In the genomic region with DNA sequence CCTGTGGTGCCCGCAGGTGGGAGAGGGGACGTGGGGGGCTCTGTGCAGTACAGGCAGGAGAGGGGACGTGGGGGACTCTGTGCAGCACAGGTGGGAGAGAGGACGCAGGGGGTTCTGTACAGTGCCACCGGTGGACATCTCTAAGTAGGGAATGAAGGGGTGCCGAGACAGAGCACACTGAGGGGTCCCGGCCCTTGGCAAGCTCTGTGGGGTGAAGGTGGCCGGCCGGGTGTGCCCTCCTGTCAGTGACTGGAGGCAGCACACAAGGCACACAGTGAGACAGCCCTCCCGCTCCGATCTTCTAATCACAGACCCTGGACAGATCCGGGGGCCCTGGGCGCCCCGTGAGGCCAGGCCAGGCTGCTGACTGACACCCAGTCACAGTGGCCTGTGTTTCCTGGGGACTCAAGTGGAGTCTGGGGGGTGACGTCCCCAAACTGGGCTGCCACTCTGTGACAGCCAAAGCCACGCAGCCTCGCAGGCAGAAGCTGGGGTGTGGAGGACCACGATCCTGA, we compare ENCODE assay signal across 12 cellular contexts. TPM values are rescaled to one million over a fixed set of nuclear protein-coding genes. Genes with fewer than 3 reads are reported as not detected.
DNase-seq lines count a peak whose midpoint lies in the region; ATAC-seq and TF ChIP-seq lines count a peak whose summit lies in the region.
"Had no signal": no experiment of that assay in that cellular context is flagged by ENCODE, and none has a peak within 500 bp of the region (broad histone marks: within the 10 kb centered on the region; RNA-seq: fewer than 3 reads in every experiment).

No MANE protein-coding gene starts in this region.

- POLR2A ChIA-PET in naive thymus-derived CD8-positive, alpha-beta T cell (lab: Charles Lee) = interaction anchor here (1.3 to 5.5 kb wide), 4 partner anchors 10 to 81 kb away, joined by 6 to 33 read pairs (median 16); a partner anchor contains a TSS

- no peak overlapping the region for H3K4me2 ChIP-seq in mesendoderm (ENCODE audit: low read length)

- H3K4me1 Mint-ChIP-seq in stimulated activated naive CD8-positive, alpha-beta T cell treated with anti-CD3 and anti-CD28 coated beads, Interleukin-15, Interleukin-2, amounts not matched to agents 100 ng/mL and 50 ng/mL, for 24 hours (ENCODE audit: low read depth) = peaks cover 16% of the 10 kb centered on the region
- peaks cover 9% of the 10 kb centered on the region for H3K4me1 Mint-ChIP-seq in chondrocyte (ENCODE audit: low read depth)
- peaks cover 5 to 34% (median 26%) of the 10 kb centered on the region in 4 donors for H3K4me1 Mint-ChIP-seq in naive thymus-derived CD8-positive, alpha-beta T cell

- no peaks in the 10 kb centered on the region for H3K27me3 Mint-ChIP-seq in stimulated activated naive CD8-positive, alpha-beta T cell treated with anti-CD3 and anti-CD28 coated beads, Interleukin-15, Interleukin-2, amounts not matched to agents 100 ng/mL and 50 ng/mL, for 24 hours
- H3K27me3 Mint-ChIP-seq in chondrocyte (ENCODE audit: low read depth) = no peaks in the 10 kb centered on the region
- H3K27me3 Mint-ChIP-seq in naive thymus-derived CD8-positive, alpha-beta T cell = no peaks in the 10 kb centered on the region

- H3K18ac ChIP-seq in mesendoderm (ENCODE audit: low read length) = no peak overlapping the region

- H3K4ac ChIP-seq in mesendoderm (ENCODE audit: low read depth, low read length) = no peak overlapping the region

- peaks cover 9% of the 10 kb centered on the region for H3K4me1 ChIP-seq in mesendoderm (ENCODE audit: control insufficient read depth, low read depth, low read length)
- H3K4me1 ChIP-seq: SJCRH30 had no signal

- no peak overlapping the region for H2BK5ac ChIP-seq in mesendoderm (ENCODE audit: low read length)

- H3K4me3 ChIP-seq in mesendoderm (ENCODE audit: low read length) = no peak overlapping the region
- H3K4me3 ChIP-seq: SJCRH30 had no signal

- no peak for ATAC-seq in stimulated activated naive CD8-positive, alpha-beta T cell treated with anti-CD3 and anti-CD28 coated beads, Interleukin-15, Interleukin-2, amounts not matched to agents 100 U/mL and 50 U/mL, for 24 hours
- peak; percentile 20 to 29 for ATAC-seq in naive thymus-derived CD8-positive, alpha-beta T cell

- H3K36me3 ChIP-seq in mesendoderm (ENCODE audit: control insufficient read depth, insufficient read depth, low read length) = no peaks in the 10 kb centered on the region
- H3K36me3 ChIP-seq: brain microvascular endothelial cell, SJCRH30 had no signal

- H2BK15ac ChIP-seq in mesendoderm (replicated peaks; ENCODE audit: low read depth) = no peak overlapping the region

- H3K79me1 ChIP-seq in mesendoderm (ENCODE audit: low read length) = no peaks in the 10 kb centered on the region

- no peak for TF ChIP-seq CTCF in chondrocyte (IDR thresholded peaks at IDR 0.05)

- no peak overlapping the region for H3K27ac ChIP-seq in mesendoderm (ENCODE audit: low read depth, low read length)
- H3K27ac ChIP-seq: brain microvascular endothelial cell, C4-2B, SJCRH30 had no signal

- no peaks in the 10 kb centered on the region for H3K27me3 ChIP-seq in mesendoderm (ENCODE audit: insufficient read depth, low read length, poor library complexity)
- H3K27me3 ChIP-seq: brain microvascular endothelial cell, SJCRH30 had no signal

- no CpG with 5 or more reads among the region's 18 CpGs for WGBS in mesendoderm (ENCODE audit: extremely low coverage, insufficient coverage, low lambda C conversion rate)

- no peaks in the 10 kb centered on the region for H3K36me3 Mint-ChIP-seq in stimulated activated naive CD8-positive, alpha-beta T cell treated with anti-CD3 and anti-CD28 coated beads, Interleukin-15, Interleukin-2, amounts not matched to agents 100 ng/mL and 50 ng/mL, for 24 hours (ENCODE audit: low read depth)
- no peaks in the 10 kb centered on the region for H3K36me3 Mint-ChIP-seq in chondrocyte (ENCODE audit: low read depth)
- peaks cover 0 to 4% (median 0%) of the 10 kb centered on the region in 3 donors for H3K36me3 Mint-ChIP-seq in naive thymus-derived CD8-positive, alpha-beta T cell

- DNase-seq in stimulated activated naive CD8-positive, alpha-beta T cell treated with anti-CD3 and anti-CD28 coated beads, Interleukin-15, Interleukin-2, amounts not matched to agents 100 U/mL and 50 U/mL, for 24 hours = no peak
- peak; percentile 82 for DNase-seq in chondrocyte (ENCODE audit: low spot score)
- peak in 1 of 10 donors; percentile 44 for DNase-seq in naive thymus-derived CD8-positive, alpha-beta T cell
- no peak for DNase-seq in globus pallidus (ENCODE audit: low spot score)
- DNase-seq in NCI-H748 (lab: John Stamatoyannopoulos, UW; ENCODE audit: unreplicated experiment) = no peak
- no peak for DNase-seq in mesendoderm
- no peak for DNase-seq in NCI-H82 treated with DMSO at 0.1 percent for 48 hours (lab: John Stamatoyannopoulos, UW; ENCODE audit: unreplicated experiment)
- DNase-seq: brain microvascular endothelial cell, NCI-H526 treated with DMSO at 0.1 percent for 48 hours, SJCRH30 had no signal

- no peak overlapping the region for H2AK5ac ChIP-seq in mesendoderm (ENCODE audit: low read length)

- H3K79me2 ChIP-seq in mesendoderm (ENCODE audit: control insufficient read depth, insufficient read depth, low read length) = no peaks in the 10 kb centered on the region

- H3K4me3 Mint-ChIP-seq in stimulated activated naive CD8-positive, alpha-beta T cell treated with anti-CD3 and anti-CD28 coated beads, Interleukin-15, Interleukin-2, amounts not matched to agents 100 ng/mL and 50 ng/mL, for 24 hours = peak overlapping the region; percentile 30
- H3K4me3 Mint-ChIP-seq in chondrocyte (ENCODE audit: unreplicated experiment) = no peak overlapping the region
- peak overlapping the region; percentile 80 to 94 (median 88) for H3K4me3 Mint-ChIP-seq in naive thymus-derived CD8-positive, alpha-beta T cell

- no peak overlapping the region for H3K23ac ChIP-seq in mesendoderm (ENCODE audit: low read length)

- no peak overlapping the region for H3K56ac ChIP-seq in mesendoderm (ENCODE audit: low read length)

- H4K5ac ChIP-seq in mesendoderm (ENCODE audit: low read length) = no peak overlapping the region

- H2BK120ac ChIP-seq in mesendoderm (ENCODE audit: low read depth, low read length) = no peak overlapping the region

- H3K27ac Mint-ChIP-seq in stimulated activated naive CD8-positive, alpha-beta T cell treated with anti-CD3 and anti-CD28 coated beads, Interleukin-15, Interleukin-2, amounts not matched to agents 100 ng/mL and 50 ng/mL, for 24 hours = no peak overlapping the region
- H3K27ac Mint-ChIP-seq in chondrocyte (ENCODE audit: unreplicated experiment) = no peak overlapping the region
- peak overlapping the region; percentile 20 to 91 (median 74) for H3K27ac Mint-ChIP-seq in naive thymus-derived CD8-positive, alpha-beta T cell

- no peak overlapping the region for H4K8ac ChIP-seq in mesendoderm (ENCODE audit: low read depth, low read length)

- no peak overlapping the region for H3K9ac ChIP-seq in mesendoderm (ENCODE audit: low read length)

- H3K9me3 Mint-ChIP-seq in stimulated activated naive CD8-positive, alpha-beta T cell treated with anti-CD3 and anti-CD28 coated beads, Interleukin-15, Interleukin-2, amounts not matched to agents 100 ng/mL and 50 ng/mL, for 24 hours = no peaks in the 10 kb centered on the region
- H3K9me3 Mint-ChIP-seq in chondrocyte (ENCODE audit: low read depth) = no peaks in the 10 kb centered on the region
- no peaks in the 10 kb centered on the region for H3K9me3 Mint-ChIP-seq in naive thymus-derived CD8-positive, alpha-beta T cell

RNA-seq across cellular contexts. Expression of a gene that starts 11.2 kb away (rescaled TPM):
- total RNA-seq in chondrocyte = 1.4 to 4.4 TPM (median 3.8 TPM) in 3 replicates
- total RNA-seq in naive thymus-derived CD8-positive, alpha-beta T cell = 1 to 10 TPM; 7.0 to 9.5 TPM
- polyA plus RNA-seq in naive thymus-derived CD8-positive, alpha-beta T cell = 1 to 10 TPM; 1.4 to 3.8 (median 2.5) TPM
- polyA plus RNA-seq in mesendoderm (2013, experiment 1 of 2) = 0.41 TPM
- polyA plus RNA-seq in mesendoderm (2013, experiment 2 of 2) = 0.42 TPM

RNA-seq across cellular contexts. Expression of a gene that starts 32.4 kb away (rescaled TPM):
- 5.7 to 9.9 TPM (median 9.5 TPM) in 3 replicates for total RNA-seq in chondrocyte
- under 1 TPM in 1 of 2 experiments, not detected in 1; 0.25 TPM for total RNA-seq in naive thymus-derived CD8-positive, alpha-beta T cell
- polyA plus RNA-seq in naive thymus-derived CD8-positive, alpha-beta T cell = under 1 TPM in 1 of 3 donors, not detected in 2; 0.11 TPM
- 0.88 TPM for polyA plus RNA-seq in mesendoderm (2013, experiment 1 of 2)
- 0.84 TPM for polyA plus RNA-seq in mesendoderm (2013, experiment 2 of 2)
- total RNA-seq: SJCRH30 had no signal

Comparison
In these comparisons a context has a peak if more than half of its experiments do, and no peak if none do; other contexts are left out.
1. H3K27ac Mint-ChIP-seq: peak in naive thymus-derived CD8-positive, alpha-beta T cell (10 of 10); none in stimulated activated naive CD8-positive, alpha-beta T cell treated with anti-CD3 and anti-CD28 coated beads, Interleukin-15, Interleukin-2, amounts not matched to agents 100 ng/mL and 50 ng/mL, for 24 hours (single experiment) and chondrocyte (single experiment).